ENCODE assay signal across 1 cellular context in the genomic region with DNA sequence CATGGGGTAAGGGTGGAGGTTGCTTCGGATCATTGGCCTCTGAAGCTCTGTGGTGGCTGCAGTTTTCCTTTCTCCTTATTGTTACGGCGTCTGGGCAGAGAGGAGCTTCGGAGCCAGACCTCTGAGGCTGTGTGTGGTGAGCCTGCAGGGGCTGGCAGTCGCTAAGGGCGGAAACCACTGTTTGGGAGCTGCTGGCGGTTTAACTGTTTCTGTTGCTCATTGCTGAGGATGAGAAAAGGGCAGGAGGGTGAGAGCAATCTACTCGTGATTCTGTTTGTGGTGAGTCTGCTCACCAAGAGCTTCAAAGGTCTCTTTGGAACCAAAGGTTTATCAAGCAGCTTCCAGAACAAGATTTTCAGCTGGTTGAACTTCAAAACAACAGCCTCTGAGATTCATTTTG.
TF ChIP-seq lines count a peak whose summit lies in the region.

No MANE protein-coding gene starts in this region.

TF ChIP-seq in SK-N-SH treated with all-trans-retinoic acid at 6 μM for 48 hours, 23 proteins besides CTCF, POLR2A, EP300 and RAD21 (continued from another document):
- TF ChIP-seq, protein P1, sequence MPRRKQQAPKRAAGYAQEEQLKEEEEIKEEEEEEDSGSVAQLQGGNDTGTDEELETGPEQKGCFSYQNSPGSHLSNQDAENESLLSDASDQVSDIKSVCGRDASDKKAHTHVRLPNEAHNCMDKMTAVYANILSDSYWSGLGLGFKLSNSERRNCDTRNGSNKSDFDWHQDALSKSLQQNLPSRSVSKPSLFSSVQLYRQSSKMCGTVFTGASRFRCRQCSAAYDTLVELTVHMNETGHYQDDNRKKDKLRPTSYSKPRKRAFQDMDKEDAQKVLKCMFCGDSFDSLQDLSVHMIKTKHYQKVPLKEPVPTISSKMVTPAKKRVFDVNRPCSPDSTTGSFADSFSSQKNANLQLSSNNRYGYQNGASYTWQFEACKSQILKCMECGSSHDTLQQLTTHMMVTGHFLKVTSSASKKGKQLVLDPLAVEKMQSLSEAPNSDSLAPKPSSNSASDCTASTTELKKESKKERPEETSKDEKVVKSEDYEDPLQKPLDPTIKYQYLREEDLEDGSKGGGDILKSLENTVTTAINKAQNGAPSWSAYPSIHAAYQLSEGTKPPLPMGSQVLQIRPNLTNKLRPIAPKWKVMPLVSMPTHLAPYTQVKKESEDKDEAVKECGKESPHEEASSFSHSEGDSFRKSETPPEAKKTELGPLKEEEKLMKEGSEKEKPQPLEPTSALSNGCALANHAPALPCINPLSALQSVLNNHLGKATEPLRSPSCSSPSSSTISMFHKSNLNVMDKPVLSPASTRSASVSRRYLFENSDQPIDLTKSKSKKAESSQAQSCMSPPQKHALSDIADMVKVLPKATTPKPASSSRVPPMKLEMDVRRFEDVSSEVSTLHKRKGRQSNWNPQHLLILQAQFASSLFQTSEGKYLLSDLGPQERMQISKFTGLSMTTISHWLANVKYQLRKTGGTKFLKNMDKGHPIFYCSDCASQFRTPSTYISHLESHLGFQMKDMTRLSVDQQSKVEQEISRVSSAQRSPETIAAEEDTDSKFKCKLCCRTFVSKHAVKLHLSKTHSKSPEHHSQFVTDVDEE (CRISPR knock-in tag; IDR thresholded peaks at IDR 0.05) = no peak
- TF ChIP-seq, protein P2, sequence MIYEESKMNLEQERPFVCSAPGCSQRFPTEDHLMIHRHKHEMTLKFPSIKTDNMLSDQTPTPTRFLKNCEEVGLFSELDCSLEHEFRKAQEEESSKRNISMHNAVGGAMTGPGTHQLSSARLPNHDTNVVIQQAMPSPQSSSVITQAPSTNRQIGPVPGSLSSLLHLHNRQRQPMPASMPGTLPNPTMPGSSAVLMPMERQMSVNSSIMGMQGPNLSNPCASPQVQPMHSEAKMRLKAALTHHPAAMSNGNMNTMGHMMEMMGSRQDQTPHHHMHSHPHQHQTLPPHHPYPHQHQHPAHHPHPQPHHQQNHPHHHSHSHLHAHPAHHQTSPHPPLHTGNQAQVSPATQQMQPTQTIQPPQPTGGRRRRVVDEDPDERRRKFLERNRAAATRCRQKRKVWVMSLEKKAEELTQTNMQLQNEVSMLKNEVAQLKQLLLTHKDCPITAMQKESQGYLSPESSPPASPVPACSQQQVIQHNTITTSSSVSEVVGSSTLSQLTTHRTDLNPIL (CRISPR knock-in tag; IDR thresholded peaks at IDR 0.05; ENCODE audit: low read depth) = no peak
- TF ChIP-seq, protein P3, sequence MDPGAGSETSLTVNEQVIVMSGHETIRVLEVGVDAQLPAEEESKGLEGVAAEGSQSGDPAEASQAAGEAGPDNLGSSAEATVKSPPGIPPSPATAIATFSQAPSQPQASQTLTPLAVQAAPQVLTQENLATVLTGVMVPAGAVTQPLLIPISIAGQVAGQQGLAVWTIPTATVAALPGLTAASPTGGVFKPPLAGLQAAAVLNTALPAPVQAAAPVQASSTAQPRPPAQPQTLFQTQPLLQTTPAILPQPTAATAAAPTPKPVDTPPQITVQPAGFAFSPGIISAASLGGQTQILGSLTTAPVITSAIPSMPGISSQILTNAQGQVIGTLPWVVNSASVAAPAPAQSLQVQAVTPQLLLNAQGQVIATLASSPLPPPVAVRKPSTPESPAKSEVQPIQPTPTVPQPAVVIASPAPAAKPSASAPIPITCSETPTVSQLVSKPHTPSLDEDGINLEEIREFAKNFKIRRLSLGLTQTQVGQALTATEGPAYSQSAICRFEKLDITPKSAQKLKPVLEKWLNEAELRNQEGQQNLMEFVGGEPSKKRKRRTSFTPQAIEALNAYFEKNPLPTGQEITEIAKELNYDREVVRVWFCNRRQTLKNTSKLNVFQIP (CRISPR knock-in tag; IDR thresholded peaks at IDR 0.05; ENCODE audit: borderline replicate concordance, low read depth) = no peak
- no peak for TF ChIP-seq ISL1 (CRISPR knock-in tag; IDR thresholded peaks at IDR 0.05)
- no peak for TF ChIP-seq ZFP30 (CRISPR knock-in tag; IDR thresholded peaks at IDR 0.05)
- no peak for TF ChIP-seq ESRRG (CRISPR knock-in tag; IDR thresholded peaks at IDR 0.05)
- TF ChIP-seq ZNF565 (CRISPR knock-in tag; conservative IDR thresholded peaks at IDR 0.05; ENCODE audit: low read depth) = no peak
- TF ChIP-seq CSDC2 (CRISPR knock-in tag; IDR thresholded peaks at IDR 0.05) = no peak
- TF ChIP-seq OSR1 (CRISPR knock-in tag; IDR thresholded peaks at IDR 0.05) = no peak
- no peak for TF ChIP-seq SNAI2 (CRISPR knock-in tag; IDR thresholded peaks at IDR 0.05)
- TF ChIP-seq ZFP3 (CRISPR knock-in tag; IDR thresholded peaks at IDR 0.05) = no peak
- TF ChIP-seq TOX (CRISPR knock-in tag; IDR thresholded peaks at IDR 0.05; ENCODE audit: borderline replicate concordance) = no peak
- no peak for TF ChIP-seq PPARA (CRISPR knock-in tag; IDR thresholded peaks at IDR 0.05; ENCODE audit: borderline replicate concordance)
- no peak for TF ChIP-seq ARNTL (CRISPR knock-in tag; IDR thresholded peaks at IDR 0.05; ENCODE audit: borderline replicate concordance, low read depth)
- TF ChIP-seq, protein P4, sequence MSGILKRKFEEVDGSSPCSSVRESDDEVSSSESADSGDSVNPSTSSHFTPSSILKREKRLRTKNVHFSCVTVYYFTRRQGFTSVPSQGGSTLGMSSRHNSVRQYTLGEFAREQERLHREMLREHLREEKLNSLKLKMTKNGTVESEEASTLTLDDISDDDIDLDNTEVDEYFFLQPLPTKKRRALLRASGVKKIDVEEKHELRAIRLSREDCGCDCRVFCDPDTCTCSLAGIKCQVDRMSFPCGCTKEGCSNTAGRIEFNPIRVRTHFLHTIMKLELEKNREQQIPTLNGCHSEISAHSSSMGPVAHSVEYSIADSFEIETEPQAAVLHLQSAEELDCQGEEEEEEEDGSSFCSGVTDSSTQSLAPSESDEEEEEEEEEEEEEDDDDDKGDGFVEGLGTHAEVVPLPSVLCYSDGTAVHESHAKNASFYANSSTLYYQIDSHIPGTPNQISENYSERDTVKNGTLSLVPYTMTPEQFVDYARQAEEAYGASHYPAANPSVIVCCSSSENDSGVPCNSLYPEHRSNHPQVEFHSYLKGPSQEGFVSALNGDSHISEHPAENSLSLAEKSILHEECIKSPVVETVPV (CRISPR knock-in tag; IDR thresholded peaks at IDR 0.05) = no peak
